37 cellular contexts compared by ENCODE assay signal in the genomic region with DNA sequence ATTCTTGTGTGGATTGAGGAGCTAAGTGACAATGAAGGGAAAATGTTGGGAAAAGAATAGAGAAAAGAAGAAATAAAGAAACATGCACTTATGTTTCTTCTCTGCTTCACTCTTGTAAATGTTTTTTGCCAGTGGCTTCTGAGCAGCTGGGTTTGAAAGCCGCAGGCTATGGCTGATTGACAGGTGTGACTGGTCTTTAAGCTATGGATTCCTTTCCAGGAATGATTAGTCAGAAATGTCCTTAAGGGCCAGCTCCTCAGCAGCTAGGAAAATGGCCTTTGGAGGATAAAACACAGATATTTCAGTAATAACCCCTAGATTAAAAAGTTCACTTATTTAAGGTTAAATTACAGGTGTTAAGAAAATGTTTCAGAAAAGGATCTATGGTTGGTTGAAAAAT. TPM values are rescaled to one million over a fixed set of nuclear protein-coding genes. Genes with fewer than 3 reads are reported as not detected.
DNase-seq lines count a peak whose midpoint lies in the region; ATAC-seq and TF ChIP-seq lines count a peak whose summit lies in the region.
"Had no signal": no experiment of that assay in that cellular context is flagged by ENCODE, and none has a peak within 500 bp of the region (broad histone marks: within the 10 kb centered on the region; RNA-seq: fewer than 3 reads in every experiment).

No MANE protein-coding gene starts in this region.

- 71 to 97% methylated on average over 1 of the region's 1 CpG for WGBS in endodermal cell (ENCODE audit: insufficient coverage in 1 of 2, insufficient read length in 1 of 2), 2 experiments
- WGBS in trophoblast cell (ENCODE audit: extremely low coverage, insufficient coverage, insufficient read length) = no CpG with 5 or more reads among the region's 1 CpG

- H3K14ac ChIP-seq in trophoblast cell (ENCODE audit: low read length) = no peak overlapping the region

- no peak overlapping the region for H3K9ac ChIP-seq in endodermal cell (ENCODE audit: extremely low read depth, low read length, poor library complexity, severe bottlenecking)
- H3K9ac ChIP-seq in trophoblast cell (ENCODE audit: low read length) = no peak overlapping the region
- H3K9ac ChIP-seq: parathyroid adenoma had no signal

- H4K12ac ChIP-seq in trophoblast cell (ENCODE audit: low read depth, low read length) = no peak overlapping the region

- H3K79me2 ChIP-seq in PC-9 (ENCODE audit: low read depth) (no peaks in the 10 kb centered on the region), trophoblast cell (ENCODE audit: control insufficient read depth, insufficient read depth, low read length, poor library complexity) (no peaks in the 10 kb centered on the region)
- H3K79me2 ChIP-seq: hepatocyte, parathyroid adenoma had no signal

- H3K36me3 ChIP-seq in PC-9 (ENCODE audit: low read depth) = no peaks in the 10 kb centered on the region
- H3K36me3 ChIP-seq in endodermal cell (ENCODE audit: control insufficient read depth, insufficient read depth, low read length) = no peaks in the 10 kb centered on the region
- H3K36me3 ChIP-seq in trophoblast cell (ENCODE audit: control insufficient read depth in 1 of 2, insufficient read depth in 2 of 2, low read length in 2 of 2) = no peaks in the 10 kb centered on the region
- H3K36me3 ChIP-seq: BE2C, brain microvascular endothelial cell, gastroesophageal sphincter, right atrium auricular region, SJSA1, spleen, vagina, WERI-Rb-1 had no signal

- H3K4me3 Mint-ChIP-seq in endodermal cell = no peak overlapping the region
- H3K4me3 Mint-ChIP-seq: activated CD8-positive, alpha-beta T cell treated with anti-CD3 and anti-CD28 coated beads, Interleukin-2, amount 10 ng/mL, durations not matched to agents 7 days and 5 days; activated naive CD4-positive, alpha-beta T cell treated with anti-CD3 and anti-CD28 coated beads, Interleukin-2, amount 10 ng/mL, durations not matched to agents 7 days and 5 days; CD8-positive, alpha-beta T cell; GM23338; memory B cell; neural crest cell; stimulated activated naive CD8-positive, alpha-beta T cell treated with anti-CD3 and anti-CD28 coated beads, Interleukin-15, amount 100 ng/mL, for 72 hours had no signal

- H3K27me3 ChIP-seq in PC-9 (ENCODE audit: insufficient read depth, low read depth) (no peaks in the 10 kb centered on the region), endodermal cell (ENCODE audit: control insufficient read depth, insufficient read depth, low read length, poor library complexity, severe bottlenecking) (no peaks in the 10 kb centered on the region), trophoblast cell (ENCODE audit: insufficient read depth, low read length) (no peaks in the 10 kb centered on the region)
- H3K27me3 ChIP-seq: BE2C, brain microvascular endothelial cell, gastroesophageal sphincter, hepatocyte, right atrium auricular region, SJSA1, spleen, vagina had no signal

- peak; percentile 85 for DNase-seq in ELF-1 (ENCODE audit: low read depth, low spot score)
- peak; percentile 51 to 74 for DNase-seq in PC-9
- peak; percentile 26 for DNase-seq in endodermal cell
- peak; percentile 93 to 94 for DNase-seq in trophoblast cell
- DNase-seq in HuH-7.5 (ENCODE audit: low spot score) = no peak
- no peak for DNase-seq in DMS 273 treated with DMSO at 0.1 percent for 48 hours (lab: John Stamatoyannopoulos, UW)
- DNase-seq: ACHN; activated CD4-positive, alpha-beta T cell treated with anti-CD3 and anti-CD28 coated beads for 4 hours; activated CD8-positive, alpha-beta T cell treated with anti-CD3 and anti-CD28 coated beads, Interleukin-2, amount 10 ng/mL, durations not matched to agents 7 days and 5 days; activated naive CD4-positive, alpha-beta T cell treated with anti-CD3 and anti-CD28 coated beads, Interleukin-2, amount 10 ng/mL, durations not matched to agents 7 days and 5 days; BE2C; brain microvascular endothelial cell; CD8-positive, alpha-beta T cell; DMS153; GDM1; NCI-H1417 treated with DMSO at 0.1 percent for 48 hours; NCI-H2081 treated with DMSO at 0.1 percent for 48 hours; NCI-H2227 treated with DMSO at 0.1 percent for 48 hours; NCI-H526 treated with DMSO at 0.1 percent for 48 hours; spleen; stimulated activated CD4-positive, alpha-beta T cell treated with anti-CD3 and anti-CD28 coated beads, Interleukin-2, amount 100 ng/mL, for 24 hours; stimulated activated naive CD8-positive, alpha-beta T cell treated with anti-CD3 and anti-CD28 coated beads, Interleukin-15, amount 100 ng/mL, for 72 hours; T1000; WERI-Rb-1 had no signal

- no peak overlapping the region for H3K27ac ChIP-seq in PC-9
- H3K27ac ChIP-seq in endodermal cell (ENCODE audit: low read depth, low read length) = no peak overlapping the region
- H3K27ac ChIP-seq in trophoblast cell (ENCODE audit: low read depth, low read length) = no peak overlapping the region
- H3K27ac ChIP-seq: brain microvascular endothelial cell, gastroesophageal sphincter, hepatocyte, parathyroid adenoma, right atrium auricular region, SJSA1, spleen, vagina, WERI-Rb-1 had no signal

- peaks cover 15% of the 10 kb centered on the region for H3F3A ChIP-seq in PC-9 (ENCODE audit: insufficient read depth, low read depth)

- no peaks in the 10 kb centered on the region for H3K27me3 Mint-ChIP-seq in endodermal cell (ENCODE audit: insufficient read depth)
- H3K27me3 Mint-ChIP-seq: activated naive CD4-positive, alpha-beta T cell treated with anti-CD3 and anti-CD28 coated beads, Interleukin-2, amount 10 ng/mL, durations not matched to agents 7 days and 5 days; memory B cell; stimulated activated naive CD8-positive, alpha-beta T cell treated with anti-CD3 and anti-CD28 coated beads, Interleukin-15, amount 100 ng/mL, for 72 hours had no signal

- H3K18ac ChIP-seq in trophoblast cell (ENCODE audit: low read length) = no peak overlapping the region

- no peak overlapping the region for H4K91ac ChIP-seq in trophoblast cell (ENCODE audit: low read depth, low read length)

- ATAC-seq in HG03135 (IDR thresholded peaks at IDR 0.05; ENCODE audit: unreplicated experiment) (no peak), GM21786 (IDR thresholded peaks at IDR 0.05; ENCODE audit: unreplicated experiment) (no peak)
- ATAC-seq: activated CD8-positive, alpha-beta T cell treated with anti-CD3 and anti-CD28 coated beads, Interleukin-2, amount 10 ng/mL, durations not matched to agents 7 days and 5 days; CD8-positive, alpha-beta T cell; gastroesophageal sphincter; GM23338; left lobe of liver; Panc1; stimulated activated naive CD8-positive, alpha-beta T cell treated with anti-CD3 and anti-CD28 coated beads, Interleukin-15, amount 100 ng/mL, for 72 hours had no signal

- no peak overlapping the region for H2BK12ac ChIP-seq in trophoblast cell (ENCODE audit: low read length)

- H3K4me1 ChIP-seq in PC-9 (replicated peaks; ENCODE audit: insufficient read depth) (peaks cover 23% of the 10 kb centered on the region), endodermal cell (ENCODE audit: control insufficient read depth, insufficient read depth, low read length) (no peaks in the 10 kb centered on the region), trophoblast cell (ENCODE audit: control insufficient read depth in 1 of 2, insufficient read depth in 2 of 2, low read length in 2 of 2) (peaks cover 0 to 5% of the 10 kb centered on the region in 2 experiments)
- H3K4me1 ChIP-seq: BE2C, gastroesophageal sphincter, right atrium auricular region, SJSA1, vagina had no signal

- intact Hi-C loops in PC-9 (cut with micrococcal nuclease; ENCODE audit: unreplicated experiment) = no loop called here

- H2BK120ac ChIP-seq in trophoblast cell (ENCODE audit: insufficient read depth, low read length, poor library complexity) = no peak overlapping the region

- H4K20me1 ChIP-seq in PC-9 (ENCODE audit: insufficient read depth) = no peaks in the 10 kb centered on the region

- no peak overlapping the region for H2AK5ac ChIP-seq in trophoblast cell (ENCODE audit: low read length)

- H3K9me3 ChIP-seq in PC-9 (ENCODE audit: insufficient read depth, low read depth) = no peaks in the 10 kb centered on the region
- no peaks in the 10 kb centered on the region for H3K9me3 ChIP-seq in endodermal cell (ENCODE audit: control insufficient read depth, low read length)
- H3K9me3 ChIP-seq in trophoblast cell (ENCODE audit: insufficient read depth, low read depth, low read length) = no peaks in the 10 kb centered on the region
- H3K9me3 ChIP-seq: BE2C, gastroesophageal sphincter, right atrium auricular region, SJSA1, spleen, vagina had no signal

- H3K36me3 Mint-ChIP-seq in endodermal cell (ENCODE audit: low read depth) = no peaks in the 10 kb centered on the region
- H3K36me3 Mint-ChIP-seq: CD8-positive, alpha-beta T cell had no signal

- H3K9me3 Mint-ChIP-seq in endodermal cell = peaks cover 8% of the 10 kb centered on the region

- H3K4me2 ChIP-seq in PC-9 = no peak overlapping the region
- H3K4me2 ChIP-seq in trophoblast cell (ENCODE audit: low read length) = no peak overlapping the region
- H3K4me2 ChIP-seq: GM23338, hepatocyte had no signal

- POLR2A ChIA-PET in PC-9 (lab: Charles Lee; ENCODE audit: unreplicated experiment) = interaction anchor here (0.6 kb wide), 2 partner anchors 36 to 1580 kb away, joined by 3 to 7 read pairs; no protein-coding TSS in a partner anchor

- H4K8ac ChIP-seq in trophoblast cell (ENCODE audit: low read depth, low read length) = no peak overlapping the region

- no peak overlapping the region for H2BK5ac ChIP-seq in trophoblast cell (ENCODE audit: low read depth, low read length, poor library complexity)

- H3K27ac Mint-ChIP-seq in endodermal cell = no peak overlapping the region
- H3K27ac Mint-ChIP-seq: activated CD8-positive, alpha-beta T cell treated with anti-CD3 and anti-CD28 coated beads, Interleukin-2, amount 10 ng/mL, durations not matched to agents 7 days and 5 days; activated naive CD4-positive, alpha-beta T cell treated with anti-CD3 and anti-CD28 coated beads, Interleukin-2, amount 10 ng/mL, durations not matched to agents 7 days and 5 days; CD8-positive, alpha-beta T cell; GM23338; memory B cell; stimulated activated naive CD8-positive, alpha-beta T cell treated with anti-CD3 and anti-CD28 coated beads, Interleukin-15, amount 100 ng/mL, for 72 hours had no signal

- H3K4ac ChIP-seq in trophoblast cell (ENCODE audit: low read depth, low read length) = no peak overlapping the region

- H3K4me3 ChIP-seq in PC-9 = no peak overlapping the region
- H3K4me3 ChIP-seq in endodermal cell (ENCODE audit: low read length) = no peak overlapping the region
- H3K4me3 ChIP-seq in trophoblast cell (ENCODE audit: low read depth, low read length) = no peak overlapping the region
- H3K4me3 ChIP-seq: gastroesophageal sphincter, GM23338, hepatocyte, right atrium auricular region, SJSA1, spleen, vagina had no signal

- H3K9me2 ChIP-seq in PC-9 (ENCODE audit: insufficient read depth) = no peaks in the 10 kb centered on the region

- H2AFZ ChIP-seq in PC-9 = no peak overlapping the region
- H2AFZ ChIP-seq in trophoblast cell (ENCODE audit: insufficient read depth, low read length, poor library complexity) = no peak overlapping the region
- H2AFZ ChIP-seq: GM23338, hepatocyte, parathyroid adenoma had no signal

- no peak for TF ChIP-seq CTCF in PC-9 (conservative IDR thresholded peaks at IDR 0.05)
- TF ChIP-seq CTCF in endodermal cell (conservative IDR thresholded peaks at IDR 0.05) = no peak

- BruUV-seq in PC-9 (replicated peaks; lab: Mats Ljungman, UMichigan) = no TSS peak

- peaks cover 8% of the 10 kb centered on the region for H3K4me1 Mint-ChIP-seq in endodermal cell

- no peak overlapping the region for H3K23ac ChIP-seq in trophoblast cell (ENCODE audit: low read length)

- CTCF ChIA-PET in PC-9 (lab: Charles Lee) = interaction anchor here (0.8 kb wide), 1 partner anchor 14 kb away, joined by 15 read pairs; no protein-coding TSS in a partner anchor

- peaks cover 4% of the 10 kb centered on the region for H3K79me1 ChIP-seq in trophoblast cell (ENCODE audit: low read length)

RNA-seq across cellular contexts. Expression of gene USP28, which starts 6.5 kb away (rescaled TPM):
- 36.6 and 38.1 TPM in 2 replicates for total RNA-seq in PC-9 (2021)
- total RNA-seq in endodermal cell = 10 to 100 TPM; 67.0 to 73.7 TPM
- 53.9 TPM for polyA plus RNA-seq in endodermal cell (2013, experiment 1 of 2)
- polyA plus RNA-seq in endodermal cell (2013, experiment 2 of 2) = 48.2 TPM
- polyA plus RNA-seq in trophoblast cell (2013) = 20.5 and 22.3 TPM in 2 replicates

RNA-seq across cellular contexts. Expression of gene HTR3B, which starts 22.7 kb away (rescaled TPM):
- not detected in 2 replicates for total RNA-seq in PC-9 (2021)
- total RNA-seq in endodermal cell = not detected
- polyA plus RNA-seq in endodermal cell (2013, experiment 1 of 2) = not detected
- polyA plus RNA-seq in endodermal cell (2013, experiment 2 of 2) = not detected
- polyA plus RNA-seq in trophoblast cell (2013) = not detected in 2 replicates
- total RNA-seq: activated CD8-positive, alpha-beta T cell treated with anti-CD3 and anti-CD28 coated beads, Interleukin-2, amount 10 ng/mL, durations not matched to agents 7 days and 5 days; CD8-positive, alpha-beta T cell; gastroesophageal sphincter; GM23338; left lobe of liver; right atrium auricular region; SJSA1; spleen; vagina had no signal
- polyA plus RNA-seq: GM23338, spleen had no signal

Comparison
In these comparisons a context has a peak if more than half of its experiments do, and no peak if none do; other contexts are left out.
1. DNase-seq: peak in ELF-1 (single experiment), PC-9 (2 of 2), endodermal cell (single experiment) and trophoblast cell (2 of 2); none in HuH-7.5 (single experiment) and DMS 273 treated with DMSO at 0.1 percent for 48 hours (single experiment).